In the genomic region with DNA sequence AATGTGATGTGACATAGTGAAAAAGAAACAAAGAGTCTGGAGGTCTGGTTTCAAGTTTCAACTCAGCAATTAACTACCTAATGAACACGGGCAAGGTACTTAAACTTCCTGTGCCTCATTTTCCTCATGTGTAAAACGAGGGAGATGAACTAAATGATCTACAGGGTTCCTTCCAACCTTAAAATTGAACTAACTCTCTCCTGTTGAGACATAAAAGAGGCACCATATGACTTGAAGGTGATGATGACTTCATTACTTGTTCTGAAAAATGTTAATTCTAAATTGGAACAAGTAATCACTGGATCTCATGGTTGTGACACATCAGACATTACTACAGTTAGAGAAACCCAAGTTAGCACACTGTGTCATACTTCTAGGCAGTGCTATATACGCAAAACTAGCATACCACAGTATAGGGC, we compare ENCODE assay signal across 11 cellular contexts. TPM values are rescaled to one million over a fixed set of nuclear protein-coding genes. Genes with fewer than 3 reads are reported as not detected.
DNase-seq lines count a peak whose midpoint lies in the region; ATAC-seq lines count a peak whose summit lies in the region.
"Had no signal": no experiment of that assay in that cellular context is flagged by ENCODE, and none has a peak within 500 bp of the region (broad histone marks: within the 10 kb centered on the region; RNA-seq: fewer than 3 reads in every experiment).

No MANE protein-coding gene starts in this region.

- no peak overlapping the region for H3K4me2 ChIP-seq in neuronal stem cell (ENCODE audit: insufficient read depth, low read length, poor library complexity, severe bottlenecking)

- H4K8ac ChIP-seq in neuronal stem cell (ENCODE audit: low read depth, low read length) = no peak overlapping the region

- H3K4ac ChIP-seq in neuronal stem cell (ENCODE audit: low read length) = no peak overlapping the region

- no peaks in the 10 kb centered on the region for H3K27me3 ChIP-seq in neuronal stem cell (ENCODE audit: control insufficient read depth in 3 of 3, insufficient read depth in 3 of 3, low read depth in 1 of 3, low read length in 3 of 3)
- H3K27me3 ChIP-seq: cardiac muscle cell had no signal

- peak overlapping the region; percentile 84 for H3K27ac Mint-ChIP-seq in activated naive CD8-positive, alpha-beta T cell treated with anti-CD3 and anti-CD28 coated beads, Interleukin-2, amount 50 U/mL, for 24 hours

- H2BK12ac ChIP-seq in neuronal stem cell (ENCODE audit: low read length) = no peak overlapping the region

- H3K4me3 Mint-ChIP-seq in activated naive CD8-positive, alpha-beta T cell treated with anti-CD3 and anti-CD28 coated beads, Interleukin-2, amount 50 U/mL, for 24 hours = peak overlapping the region; percentile 6

- H3K36me3 Mint-ChIP-seq in activated naive CD8-positive, alpha-beta T cell treated with anti-CD3 and anti-CD28 coated beads, Interleukin-2, amount 50 U/mL, for 24 hours (ENCODE audit: low read depth) = peaks cover 14% of the 10 kb centered on the region

- no peak overlapping the region for H3K27ac ChIP-seq in neuronal stem cell (replicated peaks; ENCODE audit: low read length)
- H3K27ac ChIP-seq: cardiac muscle cell had no signal

- ATAC-seq in GM18519 (IDR thresholded peaks at IDR 0.05; ENCODE audit: low FRiP score, unreplicated experiment) (peak; percentile 35), GM21447 (IDR thresholded peaks at IDR 0.05; ENCODE audit: unreplicated experiment) (peak; percentile 50), HG03280 (IDR thresholded peaks at IDR 0.05; ENCODE audit: unreplicated experiment) (peak; percentile 44)
- peak; percentile 96 for ATAC-seq in activated naive CD8-positive, alpha-beta T cell treated with anti-CD3 and anti-CD28 coated beads, Interleukin-2, amount 50 U/mL, for 24 hours

- H4K91ac ChIP-seq in neuronal stem cell (ENCODE audit: low read depth, low read length, poor library complexity) = no peak overlapping the region

- no peaks in the 10 kb centered on the region for H3K9me3 ChIP-seq in neuronal stem cell (replicated peaks in 1 of 2; ENCODE audit: control insufficient read depth in 2 of 2, insufficient read depth in 1 of 2, low read depth in 1 of 2, low read length in 2 of 2)

- no peak overlapping the region for H2AK5ac ChIP-seq in neuronal stem cell (ENCODE audit: low read depth, low read length)

- WGBS in neuronal stem cell (ENCODE audit: extremely low coverage in 2 of 2, insufficient read length in 2 of 2, insufficient replicate concordance in 1 of 2), 2 donors = no CpG with 5 or more reads among the region's 3 CpGs

- no peak overlapping the region for H2BK120ac ChIP-seq in neuronal stem cell (ENCODE audit: low read depth, low read length)

- H3K4me3 ChIP-seq in neuronal stem cell (ENCODE audit: low read length in 2 of 2) = no peak overlapping the region
- H3K4me3 ChIP-seq: cardiac muscle cell had no signal

- H2BK15ac ChIP-seq in neuronal stem cell (ENCODE audit: low read length) = no peak overlapping the region

- H3K4me1 ChIP-seq in neuronal stem cell (ENCODE audit: control insufficient read depth in 2 of 2, insufficient read depth in 1 of 2, low read depth in 1 of 2, low read length in 2 of 2) = no peaks in the 10 kb centered on the region

- H3K23ac ChIP-seq in neuronal stem cell (ENCODE audit: low read depth, low read length, poor library complexity) = no peak overlapping the region

- H3K9ac ChIP-seq in neuronal stem cell (ENCODE audit: low read depth, low read length, poor library complexity) = no peak overlapping the region

- H3K4me1 Mint-ChIP-seq in activated naive CD8-positive, alpha-beta T cell treated with anti-CD3 and anti-CD28 coated beads, Interleukin-2, amount 50 U/mL, for 24 hours = peaks cover 47% of the 10 kb centered on the region

- H3K36me3 ChIP-seq in neuronal stem cell (replicated peaks in 1 of 2; ENCODE audit: control insufficient read depth in 2 of 2, insufficient read depth in 2 of 2, low read length in 2 of 2) = no peaks in the 10 kb centered on the region
- H3K36me3 ChIP-seq: cardiac muscle cell had no signal

- no peaks in the 10 kb centered on the region for H3K79me1 ChIP-seq in neuronal stem cell (ENCODE audit: low read depth, low read length)

- no peak overlapping the region for H3K14ac ChIP-seq in neuronal stem cell (ENCODE audit: low read length)

- peaks cover 7% of the 10 kb centered on the region for H3K9me3 Mint-ChIP-seq in activated naive CD8-positive, alpha-beta T cell treated with anti-CD3 and anti-CD28 coated beads, Interleukin-2, amount 50 U/mL, for 24 hours

- H3K27me3 Mint-ChIP-seq in activated naive CD8-positive, alpha-beta T cell treated with anti-CD3 and anti-CD28 coated beads, Interleukin-2, amount 50 U/mL, for 24 hours = no peaks in the 10 kb centered on the region

- DNase-seq in activated naive CD8-positive, alpha-beta T cell treated with anti-CD3 and anti-CD28 coated beads, Interleukin-2, amount 50 U/mL, for 24 hours = no peak
- DNase-seq in cortex of kidney (lab: John Stamatoyannopoulos, UW) = no peak
- no peak for DNase-seq in HuH-7.5 (ENCODE audit: low spot score)
- DNase-seq in neuronal stem cell (ENCODE audit: low spot score) = no peak
- no peak for DNase-seq in NCI-H1436 (lab: John Stamatoyannopoulos, UW)
- DNase-seq: islet precursor cell, MV-4-11 had no signal

- no peak overlapping the region for H3K18ac ChIP-seq in neuronal stem cell (ENCODE audit: low read length)

- H2BK5ac ChIP-seq in neuronal stem cell (ENCODE audit: low read length) = no peak overlapping the region

- H2AFZ ChIP-seq in neuronal stem cell (ENCODE audit: low read length) = no peak overlapping the region

RNA-seq across cellular contexts. Expression of a gene that starts 8.9 kb away (rescaled TPM):
- 4.8 TPM for polyA plus RNA-seq in neuronal stem cell (2013, experiment 1 of 2)
- 5.2 TPM for polyA plus RNA-seq in neuronal stem cell (2013, experiment 2 of 2)

Comparison
In these comparisons a context has a peak if more than half of its experiments do, and no peak if none do; other contexts are left out.
1. ATAC-seq: peak in every context shown above with its lines; median percentile 96 in activated naive CD8-positive, alpha-beta T cell treated with anti-CD3 and anti-CD28 coated beads, Interleukin-2, amount 50 U/mL, for 24 hours; 50 in GM21447; 44 in HG03280; 35 in GM18519.